In genomic region chr9:97982191-97982718, GRCh38 we compare ENCODE assay signal across 8 cellular contexts. TPM values are rescaled to one million over a fixed set of nuclear protein-coding genes. Genes with fewer than 3 reads are reported as not detected.
A peak's percentile ranks its signal among the peaks of the same experiment; 100 is the strongest.
DNase-seq lines count a peak whose midpoint lies in the region; ATAC-seq and TF ChIP-seq lines count a peak whose summit lies in the region.

No MANE protein-coding gene starts in this region.

- WGBS in lung, 2 donors, result 21 to 23% methylated on average over 16 of the region's 16 CpGs
- 27% methylated on average over 16 of the region's 16 CpGs for WGBS in urinary bladder

- ATAC-seq in left ventricle myocardium superior, result no peak
- ATAC-seq in lung (ENCODE audit: insufficient read depth, low FRiP score), result no peak
- ATAC-seq in HG03196 (IDR thresholded peaks at IDR 0.05; ENCODE audit: unreplicated experiment), result no peak
- no peak for ATAC-seq in GM21717 (IDR thresholded peaks at IDR 0.05; ENCODE audit: unreplicated experiment)

- H3K27ac ChIP-seq in cardiac muscle cell (no peak overlapping the region), lung (ENCODE audit: low read depth in 1 of 2, low read length in 1 of 2) (peak overlapping the region; percentile 69 to 81), urinary bladder (ENCODE audit: low read depth) (peak overlapping the region; percentile 72)

- H3K27me3 ChIP-seq in cardiac muscle cell (peaks cover 56% of the 10 kb centered on the region), lung (ENCODE audit: control insufficient read depth, insufficient read depth) (no peaks in the 10 kb centered on the region)

- H3K9me3 ChIP-seq in cardiac muscle cell (ENCODE audit: low read depth) (no peaks in the 10 kb centered on the region), lung (ENCODE audit: control insufficient read depth in 2 of 2, insufficient read depth in 1 of 2, low read length in 1 of 2) (no peaks in the 10 kb centered on the region)

- peaks cover 3% of the 10 kb centered on the region for H3K4me1 ChIP-seq in cardiac muscle cell (ENCODE audit: low read depth)
- H3K4me1 ChIP-seq in lung (ENCODE audit: control insufficient read depth in 2 of 2, insufficient read depth in 2 of 2, low read length in 2 of 2), result peaks cover 0 to 14% of the 10 kb centered on the region in 2 donors
- H3K4me1 ChIP-seq in urinary bladder (ENCODE audit: insufficient read depth), result peaks cover 3% of the 10 kb centered on the region

- intact Hi-C loops in left ventricle myocardium superior (cut with micrococcal nuclease), result loop anchor here (10.0 kb wide), 1 partner anchor 53 kb away; no protein-coding TSS in a partner anchor

- no peak for TF ChIP-seq CTCF in cardiac muscle cell (IDR thresholded peaks at IDR 0.05; ENCODE audit: low read depth, low read length)
- TF ChIP-seq CTCF in astrocyte of the spinal cord (IDR thresholded peaks at IDR 0.05; ENCODE audit: low read depth, low read length), result no peak
- no peak for TF ChIP-seq CTCF in lung (IDR thresholded peaks at IDR 0.05; ENCODE audit: control extremely low read depth, extremely low read depth)

- DNase-seq in cardiac muscle cell (ENCODE audit: low read depth in 1 of 2, low spot score in 1 of 2) (no peak), left ventricle myocardium superior (no peak), astrocyte of the spinal cord (ENCODE audit: low read depth, low spot score) (no peak), lung (ENCODE audit: low spot score) (no peak), NCI-H2196 treated with DMSO at 0.1 percent for 48 hours (lab: John Stamatoyannopoulos, UW; ENCODE audit: unreplicated experiment) (no peak)

- peak overlapping the region; percentile 98 for H3K4me3 ChIP-seq in cardiac muscle cell
- H3K4me3 ChIP-seq in astrocyte of the spinal cord (ENCODE audit: low read depth, low read length), result peak overlapping the region; percentile 57
- peak overlapping the region; percentile 42 for H3K4me3 ChIP-seq in lung
- peak overlapping the region; percentile 100 for H3K4me3 ChIP-seq in urinary bladder (ENCODE audit: low read depth, low read length)

- H3K36me3 ChIP-seq in cardiac muscle cell (no peaks in the 10 kb centered on the region), lung (ENCODE audit: control insufficient read depth in 2 of 2, insufficient read depth in 2 of 2, low read length in 2 of 2) (no peaks in the 10 kb centered on the region), urinary bladder (ENCODE audit: insufficient read depth) (no peaks in the 10 kb centered on the region)

- in situ Hi-C loops in astrocyte of the spinal cord (cut with HindIII; ENCODE audit: low sequenced_read_pairs), result no loop called here

RNA-seq across cellular contexts. Expression of gene ANP32B, which starts 0.9 kb away (rescaled TPM):
- total RNA-seq in cardiac muscle cell (10.6 and 27.2 TPM in 2 replicates), left ventricle myocardium superior (49.1 TPM), lung (100 to 1,000 TPM in 1 of 2 donors, 10 to 100 TPM in 1; 45.4 to 100 TPM), urinary bladder (11.3 TPM)
- polyA plus RNA-seq in cardiac muscle cell (77.5 and 102 TPM in 2 replicates), lung (100 to 1,000 TPM; 105 to 152 TPM), urinary bladder (135 TPM)

RNA-seq across cellular contexts. Expression of gene HEMGN, which starts 44.3 kb away (rescaled TPM):
- total RNA-seq in cardiac muscle cell, result not detected in 2 replicates
- not detected in 2 replicates for polyA plus RNA-seq in cardiac muscle cell
- not detected for total RNA-seq in left ventricle myocardium superior
- total RNA-seq in lung, result 10 to 100 TPM in 1 of 2 donors, under 1 TPM in 1; 0.34 to 21.6 TPM
- polyA plus RNA-seq in lung, result under 1 TPM; 0.14 to 0.27 TPM
- 8.3 TPM for total RNA-seq in urinary bladder
- not detected for polyA plus RNA-seq in urinary bladder

RNA-seq across cellular contexts. Expression of gene TRMO, which starts 60.0 kb away (rescaled TPM):
- 9.1 and 13.2 TPM in 2 replicates for total RNA-seq in cardiac muscle cell
- 4.5 and 8.2 TPM in 2 replicates for polyA plus RNA-seq in cardiac muscle cell
- 6.0 TPM for total RNA-seq in left ventricle myocardium superior
- total RNA-seq in lung, result 10 to 100 TPM; 17.5 to 27.9 TPM
- 10 to 100 TPM in 1 of 2 donors, 1 to 10 TPM in 1; 7.8 to 13.8 TPM for polyA plus RNA-seq in lung
- total RNA-seq in urinary bladder, result 17.2 TPM
- 9.9 TPM for polyA plus RNA-seq in urinary bladder

Comparison
In these comparisons a context has a peak if more than half of its experiments do, and no peak if none do; other contexts are left out.
1. H3K4me3 ChIP-seq: peak in every context shown above with its lines; median percentile 100 in urinary bladder; 98 in cardiac muscle cell; 57 in astrocyte of the spinal cord; 42 in lung.